In genomic region chr9:136311433-136312375, GRCh38 we compare ENCODE assay signal across 2 cellular contexts.
TF ChIP-seq lines count a peak whose summit lies in the region.

No MANE protein-coding gene starts in this region.

TF ChIP-seq in GM23338, 12 proteins besides CTCF, POLR2A, EP300 and RAD21:
- TF ChIP-seq STAT1 (IDR thresholded peaks at IDR 0.05; ENCODE audit: unreplicated experiment) (no peak), ETS1 (IDR thresholded peaks at IDR 0.05) (no peak), ZNF331 (CRISPR knock-in tag; IDR thresholded peaks at IDR 0.05; ENCODE audit: low read depth) (no peak), CREB1 (CRISPR knock-in tag; IDR thresholded peaks at IDR 0.05; ENCODE audit: low read depth) (no peak), REST (IDR thresholded peaks at IDR 0.05; ENCODE audit: unreplicated experiment) (no peak), JUNB (IDR thresholded peaks at IDR 0.05; ENCODE audit: unreplicated experiment) (no peak), NANOG (IDR thresholded peaks at IDR 0.05; ENCODE audit: borderline replicate concordance) (no peak), ZNF462 (CRISPR knock-in tag; IDR thresholded peaks at IDR 0.05) (no peak), EZH2 (IDR thresholded peaks at IDR 0.05; ENCODE audit: low read depth, unreplicated experiment) (no peak), EZH2phosphoT487 (IDR thresholded peaks at IDR 0.05; ENCODE audit: unreplicated experiment) (no peak), ZNF114 (CRISPR knock-in tag; IDR thresholded peaks at IDR 0.05) (no peak), POLR2AphosphoS5 (IDR thresholded peaks at IDR 0.05; ENCODE audit: low read depth) (no peak)

TF ChIP-seq in K562, 482 proteins besides CTCF, POLR2A, EP300 and RAD21:
- TF ChIP-seq ILK (tag; IDR thresholded peaks at IDR 0.05; ENCODE audit: borderline replicate concordance, low read depth) = no peak
- TF ChIP-seq PKNOX1 (IDR thresholded peaks at IDR 0.05) = peak; percentile 65
- 0 out of 2 replicates have a peak, but pooled peaks have one; percentile 28 for TF ChIP-seq ZFX (CRISPR knock-in tag; IDR thresholded peaks at IDR 0.05)
- TF ChIP-seq ETV1 (tag; conservative IDR thresholded peaks at IDR 0.05; ENCODE audit: low read depth) = peak; percentile 25; the same call in 1 of the 2 replicates
- peak; percentile 82; the same call in 1 of the 2 replicates for TF ChIP-seq RFX1 (IDR thresholded peaks at IDR 0.05)
- no peak for TF ChIP-seq NCOR1 (IDR thresholded peaks at IDR 0.05)
- no peak for TF ChIP-seq HBP1 (CRISPR knock-in tag; IDR thresholded peaks at IDR 0.05)
- peak; percentile 79 to 81 for TF ChIP-seq NRF1 (conservative IDR thresholded peaks at IDR 0.05 in 1 of 2, IDR thresholded peaks at IDR 0.05 in 1 of 2)
- no peak for TF ChIP-seq ZNF398 (CRISPR knock-in tag; IDR thresholded peaks at IDR 0.05)
